Comparison of ENCODE assay signal across 8 cellular contexts in genomic region chr2:23924589-23925359, GRCh38. TPM values are rescaled to one million over a fixed set of nuclear protein-coding genes. Genes with fewer than 3 reads are reported as not detected.
DNase-seq lines count a peak whose midpoint lies in the region; ATAC-seq, FAIRE-seq and TF ChIP-seq lines count a peak whose summit lies in the region.

No MANE protein-coding gene starts in this region.

- peaks cover 0 to 5% (median 0%) of the 10 kb centered on the region in 3 experiments; a peak in 1 of 7 replicates for H3K36me3 Mint-ChIP-seq in H9 (ENCODE audit: insufficient read depth in 1 of 3, low read depth in 3 of 3)
- H3K36me3 Mint-ChIP-seq in mesothelial cell of epicardium = peaks cover 1% of the 10 kb centered on the region

- H3K9me3 Mint-ChIP-seq in H9 (no peaks in the 10 kb centered on the region), mesothelial cell of epicardium (no peaks in the 10 kb centered on the region)

- no peak overlapping the region for H2AK5ac ChIP-seq in H9 (ENCODE audit: insufficient read length, low read length)

- H3K56ac ChIP-seq in H9 (ENCODE audit: insufficient read length, low read depth, low read length) = no peak overlapping the region

- no peak overlapping the region for H3K4ac ChIP-seq in H9 (ENCODE audit: low read depth, low read length)

- H4K8ac ChIP-seq in H9 (replicated peaks; ENCODE audit: insufficient read length, low read depth, low read length) = no peak overlapping the region

- H3K4me1 ChIP-seq in A549 = peaks cover 20% of the 10 kb centered on the region; the same call in 2 of the 3 replicates
- H3K4me1 ChIP-seq in H9 (ENCODE audit: insufficient read depth, low read length) = no peaks in the 10 kb centered on the region; the same call in 1 of the 2 replicates
- H3K4me1 ChIP-seq in adipocyte (ENCODE audit: control insufficient read depth, insufficient read depth, low read length) = peaks cover 22% of the 10 kb centered on the region

- TF ChIP-seq EP300 in A549 (IDR thresholded peaks at IDR 0.05) = no peak

- ATAC-seq in A549 = no peak

- no peaks in the 10 kb centered on the region for H3K9me3 ChIP-seq in A549
- H3K9me3 ChIP-seq in H9 (ENCODE audit: control insufficient read depth, low read depth, low read length) = no peaks in the 10 kb centered on the region
- no peaks in the 10 kb centered on the region for H3K9me3 ChIP-seq in adipocyte (ENCODE audit: control insufficient read depth, low read length)

- POLR2A ChIA-PET in A549 (lab: Yijun Ruan, JAX) = interaction anchor here (4.8 to 4.9 kb wide), 2 partner anchors 152 to 158 kb away, joined by 72 to 99 read pairs; partner anchors contain the start of genes SF3B6 and TP53I3

- no peak overlapping the region for H3K23ac ChIP-seq in H9 (ENCODE audit: insufficient read length, low read depth, low read length)

- H3K4me3 ChIP-seq in A549 = no peak overlapping the region; the same call in 1 of the 3 replicates
- H3K4me3 ChIP-seq in adipocyte (ENCODE audit: low read length) = peak overlapping the region; percentile 92

- H3K27me3 Mint-ChIP-seq in H9 (ENCODE audit: low read depth) (no peaks in the 10 kb centered on the region), mesothelial cell of epicardium (ENCODE audit: low read depth) (no peaks in the 10 kb centered on the region)

- H4K5ac ChIP-seq in H9 (ENCODE audit: insufficient read length, low read depth, low read length) = no peak overlapping the region

- H3K27ac ChIP-seq in A549 (no peak overlapping the region), H9 (ENCODE audit: insufficient read length, low read depth, low read length) (no peak overlapping the region)

- WGBS in A549 (ENCODE audit: missing lambda C conversion rate) = 46% methylated on average over 7 of the region's 7 CpGs
- WGBS in H9 (ENCODE audit: extremely low coverage, insufficient read length, low lambda C conversion rate) = no CpG with 5 or more reads among the region's 7 CpGs

- TF ChIP-seq POLR2A in A549 (IDR thresholded peaks at IDR 0.05; ENCODE audit: low read length) = no peak

- H3T11ph ChIP-seq in H9 (ENCODE audit: low read length) = no peak overlapping the region

- H2BK20ac ChIP-seq in H9 (ENCODE audit: low read depth, low read length, poor library complexity, severe bottlenecking) = no peak overlapping the region

- no peak overlapping the region for H3K27ac Mint-ChIP-seq in H9
- peak overlapping the region; percentile 100 for H3K27ac Mint-ChIP-seq in mesothelial cell of epicardium

- H3K27me3 ChIP-seq in H9 (ENCODE audit: insufficient read depth, low read length) (no peaks in the 10 kb centered on the region), adipocyte (replicated peaks; ENCODE audit: control insufficient read depth, insufficient read depth, low read length) (no peaks in the 10 kb centered on the region)

- no peak overlapping the region for H3K18ac ChIP-seq in H9 (ENCODE audit: insufficient read length, low read depth, low read length)

- no peaks in the 10 kb centered on the region for H4K20me1 ChIP-seq in H9 (ENCODE audit: control insufficient read depth, insufficient read depth, insufficient read length)

- no peak for FAIRE-seq in A549 (lab: Jason Lieb, UNC)

- H2BK12ac ChIP-seq in H9 (ENCODE audit: insufficient read length, low read depth, low read length) = no peak overlapping the region

- H2AFZ ChIP-seq in H9 (ENCODE audit: low read length) = no peak overlapping the region

- H3K79me2 ChIP-seq in H9 (ENCODE audit: insufficient read depth, low read length) = peaks cover 16% of the 10 kb centered on the region; the same call in 1 of the 2 replicates

- H2BK120ac ChIP-seq in H9 (ENCODE audit: low read depth, low read length, poor library complexity, severe bottlenecking) = no peak overlapping the region

- no peak for TF ChIP-seq RAD21 in A549 (conservative IDR thresholded peaks at IDR 0.05 in 1 of 2, IDR thresholded peaks at IDR 0.05 in 1 of 2)

- H3K9ac ChIP-seq in H9 (ENCODE audit: extremely low read depth, insufficient read length, low read length) (peak overlapping the region; percentile 48), adipocyte (ENCODE audit: low read length) (peak overlapping the region; percentile 99)

- H3K79me1 ChIP-seq in H9 (ENCODE audit: insufficient read depth, low read depth, low read length, poor library complexity, severe bottlenecking) = no peaks in the 10 kb centered on the region

- TF ChIP-seq CTCF in A549 (IDR thresholded peaks at IDR 0.05) = no peak
- TF ChIP-seq CTCF in H9 (conservative IDR thresholded peaks at IDR 0.05) = no peak
- TF ChIP-seq CTCF in mesothelial cell of epicardium (IDR thresholded peaks at IDR 0.05; ENCODE audit: unreplicated experiment) = no peak

- H3K14ac ChIP-seq in H9 (ENCODE audit: insufficient read depth, low read length) = no peak overlapping the region

- H3K4me1 Mint-ChIP-seq in H9 (peaks cover 16 to 20% of the 10 kb centered on the region in 2 experiments), mesothelial cell of epicardium (peaks cover 45% of the 10 kb centered on the region)

- H2BK5ac ChIP-seq in H9 (ENCODE audit: insufficient read length, low read length) = no peak overlapping the region

- no peak overlapping the region for H4K91ac ChIP-seq in H9 (ENCODE audit: insufficient read length, low read depth, low read length)

- CTCF ChIA-PET in A549 (lab: Yijun Ruan, JAX) = interaction anchor here (0.9 to 6.4 kb wide), 12 partner anchors 10 to 159 kb away, joined by 3 to 90 read pairs (median 6); partner anchors contain the start of genes SF3B6 and TP53I3

- peak overlapping the region; percentile 83 for H3K4me2 ChIP-seq in A549
- peak overlapping the region; percentile 96 for H3K4me2 ChIP-seq in H9 (ENCODE audit: insufficient read depth, insufficient read length, low read length)

- peaks cover 10% of the 10 kb centered on the region for H3K23me2 ChIP-seq in H9 (ENCODE audit: insufficient read length, low read depth, low read length, poor library complexity, severe bottlenecking)

- H2BK15ac ChIP-seq in H9 (ENCODE audit: low read depth, low read length) = no peak overlapping the region

- no peak for DNase-seq in A549 (ENCODE audit: low read depth in 1 of 2, low spot score in 1 of 2)
- DNase-seq in H9 = no peak
- peak; percentile 50 for DNase-seq in adipocyte (ENCODE audit: low read depth)
- no peak for DNase-seq in mesothelial cell of epicardium (ENCODE audit: low spot score in 2 of 2, unreplicated experiment in 2 of 2)
- no peak for DNase-seq in NCI-H748 (lab: John Stamatoyannopoulos, UW; ENCODE audit: unreplicated experiment)
- DNase-seq in NCI-H446 treated with DMSO at 0.1 percent for 48 hours (lab: John Stamatoyannopoulos, UW) = no peak
- DNase-seq in inferior parietal cortex (ENCODE audit: extremely low spot score) = no peak
- no peak for DNase-seq in DMS79 treated with DMSO at 0.1 percent for 48 hours (lab: John Stamatoyannopoulos, UW)

- peak overlapping the region; percentile 96 to 99 for H3K4me3 Mint-ChIP-seq in H9
- peak overlapping the region; percentile 98 for H3K4me3 Mint-ChIP-seq in mesothelial cell of epicardium

- no peaks in the 10 kb centered on the region for H3K36me3 ChIP-seq in adipocyte (ENCODE audit: control insufficient read depth, insufficient read depth, low read length, severe bottlenecking)

TF ChIP-seq in A549, 52 proteins besides CTCF, POLR2A, EP300 and RAD21 (continues in another document):
- TF ChIP-seq ZSCAN20 (CRISPR knock-in tag; IDR thresholded peaks at IDR 0.05) (no peak), KDM1A (IDR thresholded peaks at IDR 0.05; ENCODE audit: low read depth) (no peak), BCL3 (IDR thresholded peaks at IDR 0.05) (no peak), HMGXB4 (CRISPR knock-in tag; IDR thresholded peaks at IDR 0.05; ENCODE audit: borderline replicate concordance) (no peak), TP53 (CRISPR knock-in tag; IDR thresholded peaks at IDR 0.05) (no peak), RCOR1 (IDR thresholded peaks at IDR 0.05; ENCODE audit: low read depth, low read length) (no peak), SMC3 (IDR thresholded peaks at IDR 0.05) (no peak), EHF (CRISPR knock-in tag; IDR thresholded peaks at IDR 0.05) (no peak), FOSB (CRISPR knock-in tag; IDR thresholded peaks at IDR 0.05) (no peak)

RNA-seq across cellular contexts. Expression of gene ATAD2B, which starts 2.1 kb away (rescaled TPM):
- polyA plus RNA-seq in A549 (2011; rRNA removed) (8.7 and 13.1 TPM in 2 replicates), A549 (2017; fragmentation: RNase III; extraction: RNeasy Plus Mini Kit Qiagen cat#74134 plus additional on column Dnase treatment) (5.4 TPM in 3 replicates)
- polyA plus RNA-seq in A549 (2012; cell fraction: cytosol; rRNA removed) = 1.3 and 1.5 TPM in 2 replicates
- polyA plus RNA-seq in A549 (2012; cell fraction: nucleus; rRNA removed) = 3.7 and 4.2 TPM in 2 replicates
- polyA minus RNA-seq in A549 (2011; rRNA and poly(A)+ RNA removed) = 13.2 and 13.3 TPM in 2 replicates
- total RNA-seq in H9 (2021) (17.5 and 21.4 TPM in 2 replicates), mesothelial cell of epicardium (31.3 to 35.6 TPM (median 35.3 TPM) in 3 replicates)

RNA-seq across cellular contexts. Expression of gene UBXN2A, which starts 15.5 kb away (rescaled TPM):
- polyA plus RNA-seq in A549 (2011; rRNA removed) (18.3 and 25.4 TPM in 2 replicates), A549 (2017; fragmentation: RNase III; extraction: RNeasy Plus Mini Kit Qiagen cat#74134 plus additional on column Dnase treatment) (13.7 to 15.6 TPM (median 15.5 TPM) in 3 replicates)
- 6.2 and 7.2 TPM in 2 replicates for polyA plus RNA-seq in A549 (2012; cell fraction: cytosol; rRNA removed)
- polyA plus RNA-seq in A549 (2012; cell fraction: nucleus; rRNA removed) = 1.2 and 2.2 TPM in 2 replicates
- 3.9 and 4.9 TPM in 2 replicates for polyA minus RNA-seq in A549 (2011; rRNA and poly(A)+ RNA removed)
- total RNA-seq in H9 (2021) (19.7 and 20.0 TPM in 2 replicates), mesothelial cell of epicardium (21.0 to 23.0 TPM (median 22.1 TPM) in 3 replicates)
